Comparison of ENCODE assay signal across 3 cellular contexts in genomic region chr22:17780116-17780740, GRCh38.
TF ChIP-seq lines count a peak whose summit lies in the region.

No MANE protein-coding gene starts in this region.

TF ChIP-seq in HepG2, 621 proteins besides CTCF, POLR2A, EP300 and RAD21:
- TF ChIP-seq STAT5B (CRISPR knock-in tag; IDR thresholded peaks at IDR 0.05) (no peak), HNF1B (CRISPR knock-in tag; IDR thresholded peaks at IDR 0.05) (0 out of 2 replicates have a peak, but pooled peaks have one; percentile 22), NR2F6 (IDR thresholded peaks at IDR 0.05) (peak; percentile 36; the same call in 1 of the 2 replicates), NR2F6 (CRISPR knock-in tag; IDR thresholded peaks at IDR 0.05) (no peak), THAP11 (CRISPR knock-in tag; IDR thresholded peaks at IDR 0.05) (no peak), ZNF20 (CRISPR knock-in tag; IDR thresholded peaks at IDR 0.05) (peak; percentile 44; the same call in 1 of the 2 replicates), HIC2 (CRISPR knock-in tag; IDR thresholded peaks at IDR 0.05; ENCODE audit: low read depth) (0 out of 2 replicates have a peak, but pooled peaks have one; percentile 33), KAT7 (CRISPR knock-in tag; IDR thresholded peaks at IDR 0.05; ENCODE audit: borderline replicate concordance) (no peak), ZBTB2 (CRISPR knock-in tag; IDR thresholded peaks at IDR 0.05; ENCODE audit: low read depth) (no peak), KMT2B (CRISPR knock-in tag; IDR thresholded peaks at IDR 0.05) (no peak), HNRNPL (IDR thresholded peaks at IDR 0.05; ENCODE audit: low read depth, low read length) (0 out of 2 replicates have a peak, but pooled peaks have one; percentile 34)
TF ChIP-seq in HepG2: peak in this region for 5.

TF ChIP-seq in H1, 55 proteins besides CTCF, POLR2A, EP300 and RAD21:
- no peak for TF ChIP-seq CBX8 (IDR thresholded peaks at IDR 0.05; ENCODE audit: borderline replicate concordance, low read depth, low read length)
- no peak for TF ChIP-seq EZH2 (IDR thresholded peaks at IDR 0.05; ENCODE audit: low read depth, low read length, severe bottlenecking)
- no peak for TF ChIP-seq CHD2 (IDR thresholded peaks at IDR 0.05; ENCODE audit: low read length)
- TF ChIP-seq GABPA (IDR thresholded peaks at IDR 0.05; ENCODE audit: borderline replicate concordance, insufficient read depth, low read length): no peak
- no peak for TF ChIP-seq TEAD4 (IDR thresholded peaks at IDR 0.05; ENCODE audit: low read depth, low read length)
- TF ChIP-seq TCF12 (IDR thresholded peaks at IDR 0.05; ENCODE audit: low read depth, low read length): no peak
- TF ChIP-seq, protein P1, sequence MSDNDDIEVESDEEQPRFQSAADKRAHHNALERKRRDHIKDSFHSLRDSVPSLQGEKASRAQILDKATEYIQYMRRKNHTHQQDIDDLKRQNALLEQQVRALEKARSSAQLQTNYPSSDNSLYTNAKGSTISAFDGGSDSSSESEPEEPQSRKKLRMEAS (IDR thresholded peaks at IDR 0.05): no peak
- TF ChIP-seq MAFK (IDR thresholded peaks at IDR 0.05; ENCODE audit: low read depth, low read length): no peak
- TF ChIP-seq FOSL1 (IDR thresholded peaks at IDR 0.05; ENCODE audit: insufficient read depth, low read depth, low read length): no peak

TF ChIP-seq in SK-N-SH treated with all-trans-retinoic acid at 6 μM for 48 hours, 23 proteins besides CTCF, POLR2A, EP300 and RAD21:
- TF ChIP-seq RARB (CRISPR knock-in tag; IDR thresholded peaks at IDR 0.05): no peak
- TF ChIP-seq ZNF8 (CRISPR knock-in tag; IDR thresholded peaks at IDR 0.05): no peak
- no peak for TF ChIP-seq CSDC2 (CRISPR knock-in tag; IDR thresholded peaks at IDR 0.05)
- no peak for TF ChIP-seq TOX (CRISPR knock-in tag; IDR thresholded peaks at IDR 0.05; ENCODE audit: borderline replicate concordance)
- TF ChIP-seq, protein P2, sequence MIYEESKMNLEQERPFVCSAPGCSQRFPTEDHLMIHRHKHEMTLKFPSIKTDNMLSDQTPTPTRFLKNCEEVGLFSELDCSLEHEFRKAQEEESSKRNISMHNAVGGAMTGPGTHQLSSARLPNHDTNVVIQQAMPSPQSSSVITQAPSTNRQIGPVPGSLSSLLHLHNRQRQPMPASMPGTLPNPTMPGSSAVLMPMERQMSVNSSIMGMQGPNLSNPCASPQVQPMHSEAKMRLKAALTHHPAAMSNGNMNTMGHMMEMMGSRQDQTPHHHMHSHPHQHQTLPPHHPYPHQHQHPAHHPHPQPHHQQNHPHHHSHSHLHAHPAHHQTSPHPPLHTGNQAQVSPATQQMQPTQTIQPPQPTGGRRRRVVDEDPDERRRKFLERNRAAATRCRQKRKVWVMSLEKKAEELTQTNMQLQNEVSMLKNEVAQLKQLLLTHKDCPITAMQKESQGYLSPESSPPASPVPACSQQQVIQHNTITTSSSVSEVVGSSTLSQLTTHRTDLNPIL (CRISPR knock-in tag; IDR thresholded peaks at IDR 0.05; ENCODE audit: low read depth): no peak
- no peak for TF ChIP-seq ZFP30 (CRISPR knock-in tag; IDR thresholded peaks at IDR 0.05)
- no peak for TF ChIP-seq ARNTL (CRISPR knock-in tag; IDR thresholded peaks at IDR 0.05; ENCODE audit: borderline replicate concordance, low read depth)
- TF ChIP-seq OSR1 (CRISPR knock-in tag; IDR thresholded peaks at IDR 0.05): no peak
- TF ChIP-seq, protein P3, sequence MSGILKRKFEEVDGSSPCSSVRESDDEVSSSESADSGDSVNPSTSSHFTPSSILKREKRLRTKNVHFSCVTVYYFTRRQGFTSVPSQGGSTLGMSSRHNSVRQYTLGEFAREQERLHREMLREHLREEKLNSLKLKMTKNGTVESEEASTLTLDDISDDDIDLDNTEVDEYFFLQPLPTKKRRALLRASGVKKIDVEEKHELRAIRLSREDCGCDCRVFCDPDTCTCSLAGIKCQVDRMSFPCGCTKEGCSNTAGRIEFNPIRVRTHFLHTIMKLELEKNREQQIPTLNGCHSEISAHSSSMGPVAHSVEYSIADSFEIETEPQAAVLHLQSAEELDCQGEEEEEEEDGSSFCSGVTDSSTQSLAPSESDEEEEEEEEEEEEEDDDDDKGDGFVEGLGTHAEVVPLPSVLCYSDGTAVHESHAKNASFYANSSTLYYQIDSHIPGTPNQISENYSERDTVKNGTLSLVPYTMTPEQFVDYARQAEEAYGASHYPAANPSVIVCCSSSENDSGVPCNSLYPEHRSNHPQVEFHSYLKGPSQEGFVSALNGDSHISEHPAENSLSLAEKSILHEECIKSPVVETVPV (CRISPR knock-in tag; IDR thresholded peaks at IDR 0.05): no peak
- TF ChIP-seq, protein P4, sequence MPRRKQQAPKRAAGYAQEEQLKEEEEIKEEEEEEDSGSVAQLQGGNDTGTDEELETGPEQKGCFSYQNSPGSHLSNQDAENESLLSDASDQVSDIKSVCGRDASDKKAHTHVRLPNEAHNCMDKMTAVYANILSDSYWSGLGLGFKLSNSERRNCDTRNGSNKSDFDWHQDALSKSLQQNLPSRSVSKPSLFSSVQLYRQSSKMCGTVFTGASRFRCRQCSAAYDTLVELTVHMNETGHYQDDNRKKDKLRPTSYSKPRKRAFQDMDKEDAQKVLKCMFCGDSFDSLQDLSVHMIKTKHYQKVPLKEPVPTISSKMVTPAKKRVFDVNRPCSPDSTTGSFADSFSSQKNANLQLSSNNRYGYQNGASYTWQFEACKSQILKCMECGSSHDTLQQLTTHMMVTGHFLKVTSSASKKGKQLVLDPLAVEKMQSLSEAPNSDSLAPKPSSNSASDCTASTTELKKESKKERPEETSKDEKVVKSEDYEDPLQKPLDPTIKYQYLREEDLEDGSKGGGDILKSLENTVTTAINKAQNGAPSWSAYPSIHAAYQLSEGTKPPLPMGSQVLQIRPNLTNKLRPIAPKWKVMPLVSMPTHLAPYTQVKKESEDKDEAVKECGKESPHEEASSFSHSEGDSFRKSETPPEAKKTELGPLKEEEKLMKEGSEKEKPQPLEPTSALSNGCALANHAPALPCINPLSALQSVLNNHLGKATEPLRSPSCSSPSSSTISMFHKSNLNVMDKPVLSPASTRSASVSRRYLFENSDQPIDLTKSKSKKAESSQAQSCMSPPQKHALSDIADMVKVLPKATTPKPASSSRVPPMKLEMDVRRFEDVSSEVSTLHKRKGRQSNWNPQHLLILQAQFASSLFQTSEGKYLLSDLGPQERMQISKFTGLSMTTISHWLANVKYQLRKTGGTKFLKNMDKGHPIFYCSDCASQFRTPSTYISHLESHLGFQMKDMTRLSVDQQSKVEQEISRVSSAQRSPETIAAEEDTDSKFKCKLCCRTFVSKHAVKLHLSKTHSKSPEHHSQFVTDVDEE (CRISPR knock-in tag; IDR thresholded peaks at IDR 0.05): no peak
- no peak for TF ChIP-seq ZNF565 (CRISPR knock-in tag; conservative IDR thresholded peaks at IDR 0.05; ENCODE audit: low read depth)
- no peak for TF ChIP-seq GLIS3 (CRISPR knock-in tag; IDR thresholded peaks at IDR 0.05)
- TF ChIP-seq SNAI2 (CRISPR knock-in tag; IDR thresholded peaks at IDR 0.05): no peak
- no peak for TF ChIP-seq ZNF70 (CRISPR knock-in tag; IDR thresholded peaks at IDR 0.05)
- no peak for TF ChIP-seq PATZ1 (CRISPR knock-in tag; IDR thresholded peaks at IDR 0.05; ENCODE audit: borderline replicate concordance)
- no peak for TF ChIP-seq ESRRG (CRISPR knock-in tag; IDR thresholded peaks at IDR 0.05)
- no peak for TF ChIP-seq PPARA (CRISPR knock-in tag; IDR thresholded peaks at IDR 0.05; ENCODE audit: borderline replicate concordance)
- no peak for TF ChIP-seq ISL1 (CRISPR knock-in tag; IDR thresholded peaks at IDR 0.05)
